1 cellular context compared by ENCODE assay signal in the genomic region with DNA sequence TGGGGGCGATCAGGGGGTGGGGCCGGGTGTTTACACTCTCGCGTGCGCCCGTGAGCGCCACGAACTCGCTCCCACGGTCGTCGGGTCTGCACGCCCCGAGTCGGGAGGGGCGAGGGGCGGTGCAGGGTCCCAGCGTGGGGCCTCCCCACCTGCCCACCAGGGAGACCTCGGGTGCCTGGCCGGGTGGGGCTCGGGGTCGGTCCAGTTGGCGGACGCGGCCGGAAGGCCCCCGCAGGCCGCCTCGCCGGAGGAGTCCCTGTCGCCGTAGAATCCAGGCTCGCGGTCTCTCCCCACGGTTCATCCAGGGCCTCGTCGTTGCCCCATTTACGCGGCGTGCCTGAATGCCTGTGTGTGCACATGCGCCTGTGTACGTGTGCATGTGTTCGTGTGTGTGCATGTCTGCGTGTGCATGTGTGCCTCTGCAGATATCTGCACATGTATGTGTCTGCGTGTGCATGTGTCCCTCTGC.
TF ChIP-seq lines count a peak whose summit lies in the region.

No MANE protein-coding gene starts in this region.

TF ChIP-seq in HepG2, 621 proteins besides CTCF, POLR2A, EP300 and RAD21 (continued from another document and continues in another):
- TF ChIP-seq, protein P1, sequence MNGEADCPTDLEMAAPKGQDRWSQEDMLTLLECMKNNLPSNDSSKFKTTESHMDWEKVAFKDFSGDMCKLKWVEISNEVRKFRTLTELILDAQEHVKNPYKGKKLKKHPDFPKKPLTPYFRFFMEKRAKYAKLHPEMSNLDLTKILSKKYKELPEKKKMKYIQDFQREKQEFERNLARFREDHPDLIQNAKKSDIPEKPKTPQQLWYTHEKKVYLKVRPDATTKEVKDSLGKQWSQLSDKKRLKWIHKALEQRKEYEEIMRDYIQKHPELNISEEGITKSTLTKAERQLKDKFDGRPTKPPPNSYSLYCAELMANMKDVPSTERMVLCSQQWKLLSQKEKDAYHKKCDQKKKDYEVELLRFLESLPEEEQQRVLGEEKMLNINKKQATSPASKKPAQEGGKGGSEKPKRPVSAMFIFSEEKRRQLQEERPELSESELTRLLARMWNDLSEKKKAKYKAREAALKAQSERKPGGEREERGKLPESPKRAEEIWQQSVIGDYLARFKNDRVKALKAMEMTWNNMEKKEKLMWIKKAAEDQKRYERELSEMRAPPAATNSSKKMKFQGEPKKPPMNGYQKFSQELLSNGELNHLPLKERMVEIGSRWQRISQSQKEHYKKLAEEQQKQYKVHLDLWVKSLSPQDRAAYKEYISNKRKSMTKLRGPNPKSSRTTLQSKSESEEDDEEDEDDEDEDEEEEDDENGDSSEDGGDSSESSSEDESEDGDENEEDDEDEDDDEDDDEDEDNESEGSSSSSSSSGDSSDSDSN (CRISPR knock-in tag; IDR thresholded peaks at IDR 0.05), result peak; percentile 46; the same call in 1 of the 2 replicates
- TF ChIP-seq ZNF329 (CRISPR knock-in tag; IDR thresholded peaks at IDR 0.05; ENCODE audit: low read depth) (0 out of 2 replicates have a peak, but pooled peaks have one; percentile 44), NFAT5 (CRISPR knock-in tag; IDR thresholded peaks at IDR 0.05) (0 out of 2 replicates have a peak, but pooled peaks have one; percentile 64), ZBTB7A (CRISPR knock-in tag; IDR thresholded peaks at IDR 0.05) (peak; percentile 58; the same call in 1 of the 2 replicates), SMAD1 (CRISPR knock-in tag; IDR thresholded peaks at IDR 0.05; ENCODE audit: borderline replicate concordance, low read depth) (0 out of 2 replicates have a peak, but pooled peaks have one; percentile 68), ZNF777 (CRISPR knock-in tag; IDR thresholded peaks at IDR 0.05) (peak; percentile 44; the same call in 1 of the 2 replicates), ARID4A (CRISPR knock-in tag; IDR thresholded peaks at IDR 0.05; ENCODE audit: borderline replicate concordance) (peak; percentile 78; the same call in 1 of the 2 replicates), SAP130 (CRISPR knock-in tag; IDR thresholded peaks at IDR 0.05; ENCODE audit: low read depth) (peak; percentile 62), BHLHE40 (IDR thresholded peaks at IDR 0.05; ENCODE audit: low read length) (0 out of 2 replicates have a peak, but pooled peaks have one; percentile 24), TCF7 (IDR thresholded peaks at IDR 0.05; ENCODE audit: low read depth) (no peak), ZFP41 (CRISPR knock-in tag; IDR thresholded peaks at IDR 0.05; ENCODE audit: borderline replicate concordance) (0 out of 2 replicates have a peak, but pooled peaks have one; percentile 47), ZNF614 (CRISPR knock-in tag; IDR thresholded peaks at IDR 0.05; ENCODE audit: borderline replicate concordance) (0 out of 2 replicates have a peak, but pooled peaks have one; percentile 37), ZNF274 (CRISPR knock-in tag; IDR thresholded peaks at IDR 0.05) (peak; percentile 79; the same call in 1 of the 2 replicates), ZNF251 (CRISPR knock-in tag; IDR thresholded peaks at IDR 0.05) (no peak), HNRNPK (IDR thresholded peaks at IDR 0.05; ENCODE audit: low read depth, low read length, poor library complexity, severe bottlenecking) (peak; percentile 72), GMEB1 (CRISPR knock-in tag; IDR thresholded peaks at IDR 0.05; ENCODE audit: borderline replicate concordance) (0 out of 2 replicates have a peak, but pooled peaks have one; percentile 28), KLF13 (CRISPR knock-in tag; IDR thresholded peaks at IDR 0.05) (0 out of 2 replicates have a peak, but pooled peaks have one; percentile 79), ZNF292 (CRISPR knock-in tag; IDR thresholded peaks at IDR 0.05; ENCODE audit: borderline replicate concordance, low read depth) (no peak), ZNF280B (CRISPR knock-in tag; IDR thresholded peaks at IDR 0.05; ENCODE audit: borderline replicate concordance) (peak; percentile 60), PPARG (CRISPR knock-in tag; conservative IDR thresholded peaks at IDR 0.05) (no peak), NCOA1 (CRISPR knock-in tag; IDR thresholded peaks at IDR 0.05) (0 out of 2 replicates have a peak, but pooled peaks have one; percentile 8), ZNF775 (CRISPR knock-in tag; IDR thresholded peaks at IDR 0.05; ENCODE audit: borderline replicate concordance) (no peak), RBM39 (IDR thresholded peaks at IDR 0.05; ENCODE audit: low read depth, low read length, poor library complexity, severe bottlenecking) (peak; percentile 19), ZNF687 (CRISPR knock-in tag; IDR thresholded peaks at IDR 0.05) (peak; percentile 81), TIGD3 (CRISPR knock-in tag; IDR thresholded peaks at IDR 0.05; ENCODE audit: borderline replicate concordance) (0 out of 2 replicates have a peak, but pooled peaks have one; percentile 40), FOXA3 (CRISPR knock-in tag; IDR thresholded peaks at IDR 0.05) (peak; percentile 48; the same call in 1 of the 2 replicates), HOXA9 (CRISPR knock-in tag; IDR thresholded peaks at IDR 0.05; ENCODE audit: borderline replicate concordance) (peak; percentile 59; the same call in 1 of the 2 replicates), ELF3 (CRISPR knock-in tag; IDR thresholded peaks at IDR 0.05) (no peak), FOXC1 (CRISPR knock-in tag; IDR thresholded peaks at IDR 0.05; ENCODE audit: borderline replicate concordance) (peak; percentile 26; the same call in 1 of the 2 replicates), RNF2 (conservative IDR thresholded peaks at IDR 0.05; ENCODE audit: low read depth) (0 out of 2 replicates have a peak, but pooled peaks have one; percentile 52), ZNF598 (CRISPR knock-in tag; IDR thresholded peaks at IDR 0.05; ENCODE audit: borderline replicate concordance) (peak; percentile 53; the same call in 1 of the 2 replicates), SALL1 (CRISPR knock-in tag; IDR thresholded peaks at IDR 0.05) (peak; percentile 66), ZNF563 (CRISPR knock-in tag; IDR thresholded peaks at IDR 0.05) (peak; percentile 60; the same call in 1 of the 2 replicates)
